1 cellular context compared by ENCODE assay signal in the genomic region with DNA sequence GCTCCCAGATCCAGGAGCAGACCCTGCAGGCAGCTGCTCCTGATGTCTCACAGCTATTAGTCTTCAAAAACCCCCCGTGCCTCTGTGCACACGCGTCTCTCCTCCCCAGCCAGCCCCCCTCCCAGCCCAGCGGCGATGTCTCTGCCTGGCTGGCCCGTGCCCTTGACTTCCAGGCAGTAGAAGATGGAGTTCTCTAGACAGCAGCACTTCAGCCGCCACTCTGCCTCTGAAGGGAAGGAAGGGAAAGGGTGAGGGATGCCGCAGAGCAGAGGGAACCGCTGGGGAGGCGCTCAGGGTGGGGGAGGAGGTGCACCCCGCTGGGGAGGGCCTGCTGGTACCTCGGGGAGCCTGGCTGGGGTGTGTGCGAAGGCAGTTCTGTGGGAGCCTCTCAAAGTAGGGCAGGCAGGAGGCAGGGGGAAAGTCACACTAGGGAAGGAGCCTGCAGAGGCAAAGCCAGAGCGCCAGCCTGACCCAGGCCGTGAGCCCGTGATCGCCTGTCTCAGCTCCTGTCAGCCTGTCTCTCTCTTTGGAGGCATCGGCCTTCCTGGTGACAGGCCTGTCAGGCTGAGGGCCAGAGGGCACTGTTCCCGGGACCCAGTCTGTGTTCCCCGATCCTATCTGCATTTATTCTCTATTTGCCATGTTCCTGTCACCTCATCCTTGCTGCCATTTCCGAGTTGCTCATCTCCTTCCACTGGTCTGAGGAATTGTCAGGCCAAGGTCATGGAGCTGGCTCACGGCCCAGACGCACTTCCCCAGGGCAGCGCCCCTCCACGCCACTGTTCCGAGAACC.
TF ChIP-seq lines count a peak whose summit lies in the region.

No MANE protein-coding gene starts in this region.

TF ChIP-seq in endothelial cell of umbilical vein, 7 proteins besides CTCF, POLR2A, EP300 and RAD21:
- no peak for TF ChIP-seq EZH2 (IDR thresholded peaks at IDR 0.05; ENCODE audit: borderline replicate concordance, low read depth, low read length, severe bottlenecking)
- no peak for TF ChIP-seq MYC (IDR thresholded peaks at IDR 0.05; ENCODE audit: low read depth, low read length)
- no peak for TF ChIP-seq FOS (IDR thresholded peaks at IDR 0.05; ENCODE audit: borderline replicate concordance, insufficient read depth, low read length)
